Comparison of ENCODE assay signal across 1 cellular context in the genomic region with DNA sequence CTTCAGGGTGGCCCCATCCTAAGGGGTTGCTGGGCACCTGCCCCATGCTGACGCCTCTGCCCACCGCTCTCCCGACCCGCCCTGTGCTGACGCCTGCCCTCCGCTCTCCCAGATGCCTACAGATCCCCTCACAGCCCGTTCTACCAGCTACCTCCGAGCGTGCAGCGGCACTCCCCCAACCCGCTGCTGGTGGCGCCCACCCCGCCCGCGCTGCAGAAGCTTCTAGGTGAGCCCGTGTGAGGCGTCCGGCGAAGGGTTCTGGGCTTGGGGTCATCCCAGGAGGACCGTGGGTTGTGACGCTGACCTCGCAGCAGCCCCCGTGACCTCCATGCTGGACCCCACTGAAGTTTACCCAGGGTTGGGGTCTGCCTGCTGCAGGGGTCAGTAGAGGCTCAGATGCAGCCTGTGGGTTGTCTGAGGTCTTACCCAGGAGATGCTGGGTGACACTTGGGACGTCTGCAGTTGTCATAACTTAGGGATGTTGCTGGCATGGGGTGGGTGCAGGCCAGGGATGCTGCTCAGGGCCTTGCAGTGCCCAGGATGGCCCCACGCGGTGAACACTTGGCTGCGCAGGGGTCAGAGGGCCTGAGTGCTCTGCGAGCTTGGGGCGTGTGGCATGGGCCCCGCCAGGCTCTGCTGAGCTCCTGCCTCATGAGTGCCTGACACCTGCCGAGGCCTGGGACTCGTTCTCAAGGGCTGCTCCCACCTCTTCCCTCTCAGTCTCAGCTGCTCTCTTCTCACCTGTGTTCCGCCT.
TF ChIP-seq lines count a peak whose summit lies in the region.

No MANE protein-coding gene starts in this region.

TF ChIP-seq in HepG2, 621 proteins besides CTCF, POLR2A, EP300 and RAD21:
- no peak for TF ChIP-seq ARID2 (CRISPR knock-in tag; IDR thresholded peaks at IDR 0.05; ENCODE audit: borderline replicate concordance)
- no peak for TF ChIP-seq POLR2AphosphoS5 (IDR thresholded peaks at IDR 0.05; ENCODE audit: low read depth, low read length)
- no peak for TF ChIP-seq ZFP1 (CRISPR knock-in tag; IDR thresholded peaks at IDR 0.05)
- no peak for TF ChIP-seq ZNF549 (CRISPR knock-in tag; IDR thresholded peaks at IDR 0.05)
- TF ChIP-seq ZNF282 (IDR thresholded peaks at IDR 0.05; ENCODE audit: partially characterized antibody), result no peak
- peak; percentile 75 for TF ChIP-seq RBM22 (optimal IDR thresholded peaks at IDR 0.05; ENCODE audit: low read length)
- TF ChIP-seq SNAPC4 (CRISPR knock-in tag; IDR thresholded peaks at IDR 0.05), result no peak
- no peak for TF ChIP-seq ADNP (CRISPR knock-in tag; IDR thresholded peaks at IDR 0.05)
- TF ChIP-seq MYNN (CRISPR knock-in tag; IDR thresholded peaks at IDR 0.05; ENCODE audit: low read depth), result no peak
